17 cellular contexts compared by ENCODE assay signal in the genomic region with DNA sequence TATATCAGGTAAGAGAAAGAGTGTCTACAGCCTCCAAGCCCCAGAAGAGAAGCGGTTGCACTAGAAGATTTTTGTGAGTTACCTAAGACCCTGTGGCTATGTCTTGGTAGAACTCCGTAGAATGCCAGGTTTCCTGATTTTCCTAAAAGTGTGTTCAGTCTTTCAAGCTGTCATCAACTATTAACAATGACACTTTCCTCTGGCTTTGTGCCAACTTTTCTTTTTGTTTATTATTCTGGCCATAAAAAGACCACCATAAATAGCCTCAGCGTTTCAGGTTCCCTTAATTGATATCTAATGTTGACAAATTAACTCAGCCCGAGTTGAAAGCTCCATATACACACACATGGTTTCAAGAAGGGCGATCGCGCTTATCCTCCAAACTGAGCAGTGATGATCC. TPM values are rescaled to one million over a fixed set of nuclear protein-coding genes. Genes with fewer than 3 reads are reported as not detected.
DNase-seq lines count a peak whose midpoint lies in the region; ATAC-seq, FAIRE-seq and TF ChIP-seq lines count a peak whose summit lies in the region.
"Had no signal": no experiment of that assay in that cellular context is flagged by ENCODE, and none has a peak within 500 bp of the region (broad histone marks: within the 10 kb centered on the region; RNA-seq: fewer than 3 reads in every experiment).

No MANE protein-coding gene starts in this region.

- no peak for TF ChIP-seq RAD21 in H1 (IDR thresholded peaks at IDR 0.05 in 1 of 2, conservative IDR thresholded peaks at IDR 0.05 in 1 of 2; ENCODE audit: low read depth in 2 of 2, low read length in 2 of 2)

- DNase-seq in NCI-H1105 (lab: John Stamatoyannopoulos, UW) (peak; percentile 47), NCI-H1105 treated with DMSO at 0.1 percent for 48 hours (lab: John Stamatoyannopoulos, UW) (no peak), NCI-H345 treated with DMSO at 0.1 percent for 48 hours (lab: John Stamatoyannopoulos, UW; ENCODE audit: unreplicated experiment) (peak; percentile 75), H1 (ENCODE audit: low read depth in 1 of 2, low spot score in 2 of 2) (no peak), HK-2 (ENCODE audit: unreplicated experiment) (no peak)
- no peak for DNase-seq in central memory CD4-positive, alpha-beta T cell
- no peak for DNase-seq in activated T-cell treated with anti-CD3 and anti-CD28 coated beads, Interleukin-2, amount 50 U/mL, for 4 hours
- DNase-seq: activated CD4-positive, alpha-beta T cell treated with anti-CD3 and anti-CD28 coated beads for 4 hours; activated T-cell treated with anti-CD3 and anti-CD28 coated beads, Interleukin-2, amount 50 U/mL, for 1 hour; occipital lobe; T-helper 2 cell had no signal

- H4K8ac ChIP-seq in H1 (ENCODE audit: extremely low read depth, insufficient read depth, low read length) = no peak overlapping the region; the same call in 1 of the 2 replicates

- peaks cover 9% of the 10 kb centered on the region for H3K9me3 Mint-ChIP-seq in activated T-cell treated with anti-CD3 and anti-CD28 coated beads, Interleukin-2, amount 50 U/mL, for 4 hours

- CTCF ChIA-PET in H1 (lab: Charles Lee; ENCODE audit: partially characterized antibody) = interaction anchor here (0.6 kb wide), 2 partner anchors 48 to 461 kb away, joined by 3 read pairs; no protein-coding TSS in a partner anchor

- no peak overlapping the region for H3K14ac ChIP-seq in H1 (ENCODE audit: insufficient read length)

- H3K23ac ChIP-seq in H1 (ENCODE audit: insufficient read length) = no peak overlapping the region

- no peak overlapping the region for H3K18ac ChIP-seq in H1 (ENCODE audit: extremely low read depth, low read length)

- no peak overlapping the region for H2BK5ac ChIP-seq in H1 (ENCODE audit: low read depth, low read length)

- H3K9ac ChIP-seq in H1 (replicated peaks in 1 of 4; ENCODE audit: extremely low read depth in 1 of 4, low read depth in 3 of 4, low read length in 3 of 4) (no peak overlapping the region), parathyroid adenoma (no peak overlapping the region)

- no peak overlapping the region for H3K4ac ChIP-seq in H1 (replicated peaks; ENCODE audit: insufficient read length, low read depth, low read length)

- H3K4me1 ChIP-seq in H1 (replicated peaks in 1 of 4; ENCODE audit: control insufficient read depth in 3 of 4, insufficient read depth in 4 of 4, low read length in 3 of 4) = peaks cover 0 to 16% (median 5%) of the 10 kb centered on the region in 4 experiments; a peak in 4 of 7 replicates
- H3K4me1 ChIP-seq in parathyroid adenoma = no peaks in the 10 kb centered on the region

- H3K4me1 Mint-ChIP-seq in activated T-cell treated with anti-CD3 and anti-CD28 coated beads, Interleukin-2, amount 50 U/mL, for 4 hours (ENCODE audit: low read depth) = no peaks in the 10 kb centered on the region

- H2BK20ac ChIP-seq in H1 (ENCODE audit: low read length) = no peak overlapping the region

- ATAC-seq in activated T-cell treated with anti-CD3 and anti-CD28 coated beads, Interleukin-2, amount 50 U/mL, for 4 hours = no peak

- peaks cover 0 to 8% (median 5%) of the 10 kb centered on the region in 4 experiments; a peak in 5 of 7 replicates for H3K27me3 ChIP-seq in H1 (replicated peaks in 1 of 4; ENCODE audit: control insufficient read depth in 3 of 4, extremely low read depth in 1 of 4, insufficient read depth in 3 of 4, low read length in 3 of 4)
- no peaks in the 10 kb centered on the region for H3K27me3 ChIP-seq in parathyroid adenoma (ENCODE audit: control insufficient read depth, insufficient read depth, low read length)

- no peak for TF ChIP-seq POLR2A in H1 (IDR thresholded peaks at IDR 0.05; ENCODE audit: control extremely low read depth in 1 of 2, low read depth in 2 of 2, low read length in 2 of 2)

- TF ChIP-seq CTCF in H1 (IDR thresholded peaks at IDR 0.05; ENCODE audit: control extremely low read depth in 1 of 3, insufficient read depth in 1 of 3, low read depth in 1 of 3, low read length in 3 of 3) = no peak
- TF ChIP-seq CTCF in parathyroid adenoma (IDR thresholded peaks at IDR 0.05) = no peak

- WGBS in H1 (ENCODE audit: extremely low coverage in 1 of 2, insufficient coverage in 1 of 2, insufficient read length in 1 of 2, insufficient replicate concordance in 2 of 2, low coverage in 1 of 2, low lambda C conversion rate in 2 of 2, missing lambda C conversion rate in 1 of 2), 2 experiments = 73% methylated on average over 7 of the region's 7 CpGs; no CpG with 5 or more reads in 1 of the 2 experiments

- H3K36me3 ChIP-seq in H1 (ENCODE audit: control insufficient read depth in 2 of 4, insufficient read depth in 4 of 4, low read length in 3 of 4) (no peaks in the 10 kb centered on the region), parathyroid adenoma (ENCODE audit: control insufficient read depth, insufficient read depth, low read length) (no peaks in the 10 kb centered on the region)
- H3K36me3 ChIP-seq: HAP-1 had no signal

- H3K9me3 ChIP-seq in H1 (ENCODE audit: insufficient read depth in 2 of 2, low read depth in 1 of 2, low read length in 1 of 2) = no peaks in the 10 kb centered on the region
- H3K9me3 ChIP-seq in parathyroid adenoma (ENCODE audit: control insufficient read depth, low read length) = no peaks in the 10 kb centered on the region
- H3K9me3 ChIP-seq: HAP-1 had no signal

- no peak overlapping the region for H3K27ac ChIP-seq in H1 (ENCODE audit: low read depth, low read length)
- no peak overlapping the region for H3K27ac ChIP-seq in parathyroid adenoma

- H3K4me3 Mint-ChIP-seq in activated T-cell treated with anti-CD3 and anti-CD28 coated beads, Interleukin-2, amount 50 U/mL, for 4 hours = no peak overlapping the region

- H3K4me2 ChIP-seq in H1 (ENCODE audit: insufficient read depth in 1 of 2, low read depth in 2 of 2, low read length in 2 of 2) (peak overlapping the region; percentile 76 to 98), parathyroid adenoma (ENCODE audit: low read length) (no peak overlapping the region)

- H2AK5ac ChIP-seq in H1 (ENCODE audit: low read depth, low read length) = no peak overlapping the region

- H4K91ac ChIP-seq in H1 (replicated peaks; ENCODE audit: insufficient read length, low read length) = no peak overlapping the region

- no peaks in the 10 kb centered on the region for H3K36me3 Mint-ChIP-seq in activated T-cell treated with anti-CD3 and anti-CD28 coated beads, Interleukin-2, amount 50 U/mL, for 4 hours (ENCODE audit: insufficient read depth)

- H2BK15ac ChIP-seq in H1 (ENCODE audit: low read length) = no peak overlapping the region

- H3K56ac ChIP-seq in H1 (replicated peaks; ENCODE audit: insufficient read length, low read depth, low read length) = no peak overlapping the region

- no peaks in the 10 kb centered on the region for H3K79me1 ChIP-seq in H1 (ENCODE audit: low read depth, low read length)

- peaks cover 10% of the 10 kb centered on the region; the same call in 1 of the 2 replicates for H3K23me2 ChIP-seq in H1 (ENCODE audit: low read depth, low read length)

- H3K79me2 ChIP-seq in H1 (ENCODE audit: control insufficient read depth in 1 of 2, insufficient read depth in 2 of 2, low read length in 2 of 2) (no peaks in the 10 kb centered on the region), parathyroid adenoma (no peaks in the 10 kb centered on the region)

- H4K20me1 ChIP-seq in H1 (replicated peaks in 1 of 2; ENCODE audit: control insufficient read depth in 1 of 2, insufficient read depth in 2 of 2, low read length in 2 of 2) = no peaks in the 10 kb centered on the region

- no peak overlapping the region for H2AFZ ChIP-seq in H1 (ENCODE audit: low read length)
- H2AFZ ChIP-seq in parathyroid adenoma = peak overlapping the region; percentile 84

- H3K4me3 ChIP-seq in H1 (ENCODE audit: extremely low read depth in 1 of 4, insufficient read depth in 2 of 4, low read depth in 3 of 4, low read length in 4 of 4) (peak overlapping the region; percentile 56 to 83 (median 76); a peak in 5 of 8 replicates), parathyroid adenoma (ENCODE audit: low read depth, low read length) (no peak overlapping the region)

- TF ChIP-seq EP300 in H1 (IDR thresholded peaks at IDR 0.05; ENCODE audit: borderline replicate concordance in 1 of 2, low read depth in 2 of 2, low read length in 2 of 2) = no peak

- POLR2A ChIA-PET in H1 (lab: Charles Lee; ENCODE audit: partially characterized antibody) = no interaction called here

- no peak overlapping the region for H2BK12ac ChIP-seq in H1 (ENCODE audit: low read depth, low read length)

- H4K5ac ChIP-seq in H1 (ENCODE audit: insufficient read length, low read depth, low read length) = no peak overlapping the region

- H2BK120ac ChIP-seq in H1 (replicated peaks; ENCODE audit: low read depth, low read length) = no peak overlapping the region

- FAIRE-seq in H1 (lab: Jason Lieb, UNC) = no peak
- FAIRE-seq: A204.1 had no signal

- H3K27me3 Mint-ChIP-seq in activated T-cell treated with anti-CD3 and anti-CD28 coated beads, Interleukin-2, amount 50 U/mL, for 4 hours (ENCODE audit: low read depth) = peaks cover 23% of the 10 kb centered on the region

TF ChIP-seq in H1, 55 proteins besides CTCF, POLR2A, EP300 and RAD21 (continues in another document):
- TF ChIP-seq KDM5A (IDR thresholded peaks at IDR 0.05; ENCODE audit: low read length) = no peak
- TF ChIP-seq GABPA (IDR thresholded peaks at IDR 0.05; ENCODE audit: borderline replicate concordance, insufficient read depth, low read length) = no peak

RNA-seq across cellular contexts. Expression of a gene that starts 1.2 kb away (rescaled TPM):
- 0.44 and 0.80 TPM in 2 replicates for total RNA-seq in H1 (2021; fragmentation: NEBNext Ultra II Directional; extraction: Animal tissue kit (Norgen Biotek cat#: 25700))
- 0.49 and 0.54 TPM in 2 replicates for polyA plus RNA-seq in H1 (2011; rRNA removed)
- 0.41 TPM for polyA plus RNA-seq in H1 (2011; cell fraction: cytosol; rRNA removed)
- 0.94 TPM for polyA plus RNA-seq in H1 (2011; cell fraction: nucleus; rRNA removed)
- 0.39 to 0.66 TPM (median 0.56 TPM) in 4 replicates for polyA plus RNA-seq in H1 (2012, experiment 1 of 2)
- 0.09 TPM for polyA plus RNA-seq in H1 (2012, experiment 2 of 2)
- polyA plus RNA-seq in H1 (2013, experiment 1 of 2) = 0.36 TPM
- 0.33 TPM for polyA plus RNA-seq in H1 (2013, experiment 2 of 2)
- polyA minus RNA-seq in H1 (2011; rRNA and poly(A)+ RNA removed) = 1.2 and 1.3 TPM in 2 replicates
- 0.22 TPM for polyA minus RNA-seq in H1 (2011; cell fraction: cytosol; rRNA and poly(A)+ RNA removed)
- 1.9 TPM for polyA minus RNA-seq in H1 (2011; cell fraction: nucleus; rRNA and poly(A)+ RNA removed)
- not detected for total RNA-seq in activated T-cell treated with anti-CD3 and anti-CD28 coated beads, Interleukin-2, amount 50 U/mL, for 4 hours
- total RNA-seq: lung microvascular endothelial cell, RPMI7951 had no signal
- polyA plus RNA-seq: smooth muscle cell had no signal

Comparison
In these comparisons a context has a peak if more than half of its experiments do, and no peak if none do; other contexts are left out.
1. DNase-seq: peak in NCI-H1105 (single experiment) and NCI-H345 treated with DMSO at 0.1 percent for 48 hours (single experiment); none in NCI-H1105 treated with DMSO at 0.1 percent for 48 hours (single experiment), H1 (0 of 2), central memory CD4-positive, alpha-beta T cell (single experiment), HK-2 (single experiment) and activated T-cell treated with anti-CD3 and anti-CD28 coated beads, Interleukin-2, amount 50 U/mL, for 4 hours (single experiment).